ENCODE assay signal across 8 cellular contexts in the genomic region with DNA sequence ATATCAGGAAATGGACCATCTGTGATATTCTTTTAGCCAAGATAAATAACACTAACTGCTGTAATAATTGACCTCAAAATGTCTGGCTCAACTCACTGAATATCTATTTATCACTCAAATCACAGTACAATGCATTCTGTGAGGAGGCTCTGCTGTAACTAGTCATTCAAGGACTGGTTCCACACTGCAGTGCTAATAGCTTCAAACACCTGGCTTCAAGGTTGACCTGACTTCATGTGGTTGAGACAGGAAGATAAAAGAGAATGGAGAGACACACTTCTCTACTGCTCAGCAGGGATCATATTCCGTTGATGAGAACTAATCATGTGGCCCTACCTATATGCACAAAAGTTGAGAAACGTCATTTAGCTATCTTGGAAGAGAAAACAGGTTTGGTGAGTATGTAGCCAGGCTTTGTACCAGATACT. TPM values are rescaled to one million over a fixed set of nuclear protein-coding genes. Genes with fewer than 3 reads are reported as not detected.
DNase-seq lines count a peak whose midpoint lies in the region; ATAC-seq and TF ChIP-seq lines count a peak whose summit lies in the region.

No MANE protein-coding gene starts in this region.

- no peak overlapping the region for H3K9ac ChIP-seq in H9 (ENCODE audit: extremely low read depth, insufficient read length, low read length)

- POLR2A ChIA-PET in OCI-LY7 (lab: Charles Lee): interaction anchor here (0.9 kb wide), 1 partner anchor 10 kb away, joined by 3 read pairs; no protein-coding TSS in a partner anchor

- no peaks in the 10 kb centered on the region for H3K9me2 ChIP-seq in OCI-LY7 (ENCODE audit: insufficient read depth, low read length)

- H2BK120ac ChIP-seq in H9 (ENCODE audit: low read depth, low read length, poor library complexity, severe bottlenecking): no peak overlapping the region

- H2BK5ac ChIP-seq in H9 (ENCODE audit: insufficient read length, low read length): no peak overlapping the region

- DNase-seq in OCI-LY7 (ENCODE audit: low spot score): peak; percentile 52
- no peak for DNase-seq in osteoblast (ENCODE audit: insufficient read length, low spot score, missing footprints)
- no peak for DNase-seq in NCI-H2171 (lab: John Stamatoyannopoulos, UW)
- no peak for DNase-seq in NCI-H128 (lab: John Stamatoyannopoulos, UW; ENCODE audit: unreplicated experiment)
- DNase-seq in H9: no peak
- DNase-seq in activated effector memory CD4-positive, alpha-beta T cell treated with Interleukin-2 at 50 U/mL for 16 hours: no peak

- peak; percentile 35 for ATAC-seq in GM18861 (IDR thresholded peaks at IDR 0.05; ENCODE audit: unreplicated experiment)
- peak; percentile 44 for ATAC-seq in HG02981 (IDR thresholded peaks at IDR 0.05; ENCODE audit: unreplicated experiment)

- H3K27me3 ChIP-seq in osteoblast (ENCODE audit: insufficient read depth, low read length) (no peaks in the 10 kb centered on the region), H9 (ENCODE audit: insufficient read depth, low read length) (peaks cover 13% of the 10 kb centered on the region; the same call in 1 of the 2 replicates)

- peaks cover 34 to 35% of the 10 kb centered on the region in 2 experiments for H3K4me1 Mint-ChIP-seq in H9

- no peak overlapping the region for H3K4ac ChIP-seq in H9 (ENCODE audit: low read depth, low read length)

- H3K9me3 ChIP-seq in OCI-LY7 (ENCODE audit: low read length) (no peaks in the 10 kb centered on the region), osteoblast (ENCODE audit: low read depth, low read length) (no peaks in the 10 kb centered on the region), H9 (ENCODE audit: control insufficient read depth, low read depth, low read length) (no peaks in the 10 kb centered on the region)

- H3K36me3 ChIP-seq in OCI-LY7 (ENCODE audit: insufficient read depth, low read length) (no peaks in the 10 kb centered on the region), osteoblast (ENCODE audit: insufficient read depth, low read length) (no peaks in the 10 kb centered on the region)

- H3K79me1 ChIP-seq in H9 (ENCODE audit: insufficient read depth, low read depth, low read length, poor library complexity, severe bottlenecking): no peaks in the 10 kb centered on the region

- H3K4me1 ChIP-seq in OCI-LY7 (ENCODE audit: insufficient read depth, low read length, poor library complexity, severe bottlenecking) (peaks cover 13% of the 10 kb centered on the region), osteoblast (ENCODE audit: insufficient read depth, low read length) (peaks cover 69% of the 10 kb centered on the region), H9 (ENCODE audit: insufficient read depth, low read length) (peaks cover 4% of the 10 kb centered on the region; the same call in 1 of the 2 replicates)

- H3K23ac ChIP-seq in H9 (ENCODE audit: insufficient read length, low read depth, low read length): no peak overlapping the region

- peaks cover 13% of the 10 kb centered on the region for H3K23me2 ChIP-seq in H9 (ENCODE audit: insufficient read length, low read depth, low read length, poor library complexity, severe bottlenecking)

- no peak overlapping the region for H3K18ac ChIP-seq in H9 (ENCODE audit: insufficient read length, low read depth, low read length)

- no peak overlapping the region for H3K4me3 ChIP-seq in OCI-LY7 (ENCODE audit: low read depth, low read length, poor library complexity, severe bottlenecking)
- H3K4me3 ChIP-seq in osteoblast (ENCODE audit: insufficient read depth, low read length): no peak overlapping the region

- no peak overlapping the region for H2BK20ac ChIP-seq in H9 (ENCODE audit: low read depth, low read length, poor library complexity, severe bottlenecking)

- H3K56ac ChIP-seq in H9 (ENCODE audit: insufficient read length, low read depth, low read length): no peak overlapping the region

- CTCF ChIA-PET in OCI-LY7 (lab: Charles Lee; ENCODE audit: unreplicated experiment): no interaction called here

- H3K4me2 ChIP-seq in OCI-LY7 (ENCODE audit: low read length) (no peak overlapping the region), osteoblast (ENCODE audit: insufficient read depth, low read length) (no peak overlapping the region), H9 (ENCODE audit: insufficient read depth, insufficient read length, low read length) (no peak overlapping the region)

- H3K14ac ChIP-seq in H9 (ENCODE audit: insufficient read depth, low read length): no peak overlapping the region

- no peak overlapping the region for H2AK5ac ChIP-seq in H9 (ENCODE audit: insufficient read length, low read length)

- no peak overlapping the region for H2BK12ac ChIP-seq in H9 (ENCODE audit: insufficient read length, low read depth, low read length)

- BruUV-seq in OCI-LY7 (replicated peaks; lab: Mats Ljungman, UMichigan): no TSS peak

- H2BK15ac ChIP-seq in H9 (ENCODE audit: low read depth, low read length): no peak overlapping the region

- WGBS in H9 (ENCODE audit: extremely low coverage, insufficient read length, low lambda C conversion rate): no CpG with 5 or more reads among the region's 2 CpGs

- H4K8ac ChIP-seq in H9 (replicated peaks; ENCODE audit: insufficient read length, low read depth, low read length): no peak overlapping the region

- H4K20me1 ChIP-seq in OCI-LY7 (ENCODE audit: insufficient read depth, low read length): no peaks in the 10 kb centered on the region
- H4K20me1 ChIP-seq in osteoblast (ENCODE audit: insufficient read depth, low read length): no peaks in the 10 kb centered on the region
- H4K20me1 ChIP-seq in H9 (ENCODE audit: control insufficient read depth, insufficient read depth, insufficient read length): no peaks in the 10 kb centered on the region

- no peaks in the 10 kb centered on the region for H3K79me2 ChIP-seq in OCI-LY7 (ENCODE audit: insufficient read depth, low read depth, low read length)
- peaks cover 17% of the 10 kb centered on the region for H3K79me2 ChIP-seq in osteoblast (ENCODE audit: insufficient read depth, low read length)
- H3K79me2 ChIP-seq in H9 (ENCODE audit: insufficient read depth, low read length): no peaks in the 10 kb centered on the region

- no peak overlapping the region for H3T11ph ChIP-seq in H9 (ENCODE audit: low read length)

- no peaks in the 10 kb centered on the region; a peak in 1 of 7 replicates for H3K36me3 Mint-ChIP-seq in H9 (ENCODE audit: insufficient read depth in 1 of 3, low read depth in 3 of 3)

- TF ChIP-seq CTCF in OCI-LY7 (conservative IDR thresholded peaks at IDR 0.05; ENCODE audit: low read length) (no peak), osteoblast (IDR thresholded peaks at IDR 0.05; ENCODE audit: extremely low read depth, low read depth, low read length) (no peak), H9 (conservative IDR thresholded peaks at IDR 0.05) (no peak)

- no peak overlapping the region for H4K5ac ChIP-seq in H9 (ENCODE audit: insufficient read length, low read depth, low read length)

- no peak overlapping the region for H3K27ac ChIP-seq in OCI-LY7 (ENCODE audit: low read depth, low read length, poor library complexity, severe bottlenecking)
- peak overlapping the region; percentile 87 for H3K27ac ChIP-seq in osteoblast (ENCODE audit: low read depth, low read length)
- no peak overlapping the region for H3K27ac ChIP-seq in H9 (ENCODE audit: insufficient read length, low read depth, low read length)

- H3K27ac Mint-ChIP-seq in H9: no peak overlapping the region

- H2AFZ ChIP-seq in OCI-LY7 (ENCODE audit: low read length): peak overlapping the region; percentile 51; the same call in 1 of the 2 replicates
- H2AFZ ChIP-seq in osteoblast (ENCODE audit: low read length): no peak overlapping the region
- H2AFZ ChIP-seq in H9 (ENCODE audit: low read length): no peak overlapping the region

- intact Hi-C loops in OCI-LY7 (cut with micrococcal nuclease; ENCODE audit: unreplicated experiment): no loop called here

- H3K27me3 Mint-ChIP-seq in H9 (ENCODE audit: low read depth): peaks cover 52% of the 10 kb centered on the region

- H4K91ac ChIP-seq in H9 (ENCODE audit: insufficient read length, low read depth, low read length): no peak overlapping the region

- no peaks in the 10 kb centered on the region for H3K9me3 Mint-ChIP-seq in H9

- no peak overlapping the region for H3K4me3 Mint-ChIP-seq in H9

RNA-seq across cellular contexts. Expression of a gene that starts 3.4 kb away (rescaled TPM):
- total RNA-seq in OCI-LY7 (2014; rRNA removed; shearing (Covaris generic)): 0.93 and 4.0 TPM in 2 replicates
- 0.51 and 0.81 TPM in 2 replicates for total RNA-seq in OCI-LY7 (2022)
- 314 and 349 TPM in 2 replicates for total RNA-seq in osteoblast
- total RNA-seq in H9 (2021): 6.6 and 6.8 TPM in 2 replicates

RNA-seq across cellular contexts. Expression of a gene that starts 45.0 kb away (rescaled TPM):
- not detected in 2 replicates for total RNA-seq in OCI-LY7 (2014; rRNA removed; shearing (Covaris generic))
- total RNA-seq in OCI-LY7 (2022) (not detected in 2 replicates), osteoblast (0.36 and 1.2 TPM in 2 replicates), H9 (2021) (not detected in 2 replicates)

Comparison
In these comparisons a context has a peak if more than half of its experiments do, and no peak if none do; other contexts are left out.
1. RNA of a gene that starts 3.4 kb away (total RNA-seq): 314 to 349 TPM in osteoblast; 6.6 to 6.8 TPM in H9 and 0.51 to 4.0 TPM in OCI-LY7; every median in the first group is over 10 times any median in the second.